ENCODE assay signal across 1 cellular context in genomic region chr10:89351402-89352038, GRCh38.
TF ChIP-seq lines count a peak whose summit lies in the region.

No MANE protein-coding gene starts in this region.

TF ChIP-seq in endothelial cell of umbilical vein, 7 proteins besides CTCF, POLR2A, EP300 and RAD21:
- TF ChIP-seq MAX (IDR thresholded peaks at IDR 0.05; ENCODE audit: insufficient read depth, insufficient read length) = no peak
TF ChIP-seq in endothelial cell of umbilical vein: peak in this region for 0.
